ENCODE assay signal across 28 cellular contexts in genomic region chr17:37286430-37286829, GRCh38.
A peak's percentile ranks its signal among the peaks of the same experiment; 100 is the strongest.
DNase-seq lines count a peak whose midpoint lies in the region; ATAC-seq, FAIRE-seq and TF ChIP-seq lines count a peak whose summit lies in the region.
"Had no signal": no experiment of that assay in that cellular context is flagged by ENCODE, and none has a peak within 500 bp of the region (broad histone marks: within the 10 kb centered on the region; RNA-seq: fewer than 3 reads in every experiment).

No MANE protein-coding gene starts in this region.

- H4K20me1 ChIP-seq in OCI-LY1 (ENCODE audit: insufficient read depth, low read length) = no peaks in the 10 kb centered on the region
- H4K20me1 ChIP-seq in K562 (replicated peaks; ENCODE audit: control insufficient read depth, insufficient read depth, low read length) = peaks cover 12% of the 10 kb centered on the region; the same call in 1 of the 2 replicates
- peaks cover 17% of the 10 kb centered on the region for H4K20me1 ChIP-seq in neural progenitor cell (ENCODE audit: low read depth)

- TF ChIP-seq POLR2A in K562 (conservative IDR thresholded peaks at IDR 0.05) (no peak), suprapubic skin (IDR thresholded peaks at IDR 0.05) (no peak)

- TF ChIP-seq EP300 in K562 (IDR thresholded peaks at IDR 0.05; ENCODE audit: low read length) = no peak
- TF ChIP-seq EP300 in suprapubic skin (IDR thresholded peaks at IDR 0.05) = no peak

- H3K4me1 Mint-ChIP-seq in neural progenitor cell = peaks cover 3% of the 10 kb centered on the region

- peak; percentile 68 for ATAC-seq in K562
- no peak for ATAC-seq in HG03095 (IDR thresholded peaks at IDR 0.05; ENCODE audit: unreplicated experiment)
- ATAC-seq in Right ventricle myocardium superior (ENCODE audit: poor library complexity) = no peak

- peaks cover 3% of the 10 kb centered on the region for H3K9me1 ChIP-seq in K562 (ENCODE audit: control insufficient read depth, insufficient read depth, low read length)

- H3K27me3 ChIP-seq in OCI-LY1 (ENCODE audit: insufficient read depth, low read length) (no peaks in the 10 kb centered on the region), K562 (ENCODE audit: control insufficient read depth in 2 of 2, insufficient read depth in 2 of 2, low read length in 2 of 2) (no peaks in the 10 kb centered on the region), neural progenitor cell (no peaks in the 10 kb centered on the region), suprapubic skin (no peaks in the 10 kb centered on the region)
- H3K27me3 ChIP-seq: SJSA1 had no signal

- H3K4me3 ChIP-seq in OCI-LY1 (ENCODE audit: low read depth, low read length, poor library complexity, severe bottlenecking) (no peak overlapping the region), K562 (no peak overlapping the region), neural progenitor cell (no peak overlapping the region), suprapubic skin (no peak overlapping the region)
- H3K4me3 ChIP-seq: SJSA1 had no signal

- H3K4me1 ChIP-seq in OCI-LY1 (ENCODE audit: insufficient read depth, low read length, severe bottlenecking) (peaks cover 40% of the 10 kb centered on the region), K562 (replicated peaks in 1 of 2; ENCODE audit: control insufficient read depth in 2 of 2, insufficient read depth in 2 of 2, low read length in 2 of 2) (peaks cover 3 to 29% of the 10 kb centered on the region in 2 experiments; a peak in 3 of 5 replicates), neural progenitor cell (no peaks in the 10 kb centered on the region), suprapubic skin (no peaks in the 10 kb centered on the region)
- H3K4me1 ChIP-seq: SJSA1 had no signal

- POLR2A ChIA-PET in K562 (lab: Yijun Ruan, JAX) = interaction anchor here (0.9 to 1.7 kb wide), 6 partner anchors 8 to 22 kb away, joined by 3 to 14 read pairs (median 7); no protein-coding TSS in a partner anchor

- no peak for TF ChIP-seq CTCF in C4-2B (conservative IDR thresholded peaks at IDR 0.05)
- TF ChIP-seq CTCF in OCI-LY1 (IDR thresholded peaks at IDR 0.05; ENCODE audit: low read length) = no peak
- no peak for TF ChIP-seq CTCF in K562 (IDR thresholded peaks at IDR 0.05 in 2 of 3, conservative IDR thresholded peaks at IDR 0.05 in 1 of 3; ENCODE audit: insufficient read depth in 2 of 3, low read depth in 1 of 3, low read length in 3 of 3)
- no peak for TF ChIP-seq CTCF in neural progenitor cell (IDR thresholded peaks at IDR 0.05)
- no peak for TF ChIP-seq CTCF in suprapubic skin (IDR thresholded peaks at IDR 0.05)

- H3K9ac ChIP-seq in OCI-LY1 (ENCODE audit: low read length) = no peak overlapping the region
- H3K9ac ChIP-seq in K562 (ENCODE audit: insufficient read depth in 1 of 2, low read depth in 2 of 2, low read length in 2 of 2) = peak overlapping the region in 1 of 2 experiments; percentile 0; a peak in 1 of 4 replicates
- no peak overlapping the region for H3K9ac ChIP-seq in neural progenitor cell
- H3K9ac ChIP-seq: KMS-11 had no signal

- CTCF ChIA-PET in K562 (lab: Yijun Ruan, JAX; ENCODE audit: low intra/inter-chr PET ratio) = no interaction called here

- H3K36me3 ChIP-seq in OCI-LY1 (ENCODE audit: insufficient read depth, low read length) = peaks cover 43% of the 10 kb centered on the region
- peaks cover 60% of the 10 kb centered on the region for H3K36me3 ChIP-seq in K562 (ENCODE audit: control insufficient read depth, insufficient read depth, low read length)
- H3K36me3 ChIP-seq in neural progenitor cell = no peaks in the 10 kb centered on the region
- peaks cover 14% of the 10 kb centered on the region for H3K36me3 ChIP-seq in suprapubic skin

- H3K4me2 ChIP-seq in OCI-LY1 (ENCODE audit: low read length) (no peak overlapping the region), K562 (ENCODE audit: insufficient read depth, low read length) (no peak overlapping the region), neural progenitor cell (no peak overlapping the region)
- H3K4me2 ChIP-seq: KMS-11 had no signal

- intact Hi-C loops in K562 (cut with micrococcal nuclease) = loop anchor here (10.0 kb wide), 1 partner anchor 78 kb away; no protein-coding TSS in a partner anchor
- intact Hi-C loops in Right ventricle myocardium superior (cut with DNase I) = no loop called here

- no peaks in the 10 kb centered on the region for H3K27me3 Mint-ChIP-seq in neural progenitor cell (ENCODE audit: insufficient read depth, low read depth)

- no peak for FAIRE-seq in K562 (lab: Jason Lieb, UNC)
- FAIRE-seq: D721Med, RCC 7860 had no signal

- H2AFZ ChIP-seq in OCI-LY1 (ENCODE audit: low read length) (no peak overlapping the region), K562 (ENCODE audit: low read depth, low read length) (no peak overlapping the region), neural progenitor cell (replicated peaks) (no peak overlapping the region)

- no peaks in the 10 kb centered on the region for H3K9me2 ChIP-seq in OCI-LY1 (ENCODE audit: low read depth, low read length)

- H3K4me3 Mint-ChIP-seq in neural progenitor cell = no peak overlapping the region
- H3K4me3 Mint-ChIP-seq: HFFc6 had no signal

- no TSS peak for BruUV-seq in K562 (replicated peaks; lab: Mats Ljungman, UMichigan)

- H3K79me2 ChIP-seq in OCI-LY1 (ENCODE audit: insufficient read depth, low read length) (0 out of 2 replicates have a peak, but pooled peaks cover under 1% of the 10 kb centered on the region), K562 (ENCODE audit: control insufficient read depth, insufficient read depth, low read length) (peaks cover 74% of the 10 kb centered on the region), neural progenitor cell (ENCODE audit: low read depth) (peaks cover 58% of the 10 kb centered on the region)

- no peaks in the 10 kb centered on the region for H3F3A ChIP-seq in OCI-LY1 (ENCODE audit: insufficient read depth, low read length)
- H3F3A ChIP-seq in neural progenitor cell (ENCODE audit: low read depth) = peaks cover 10% of the 10 kb centered on the region

- peak in 2 of 4 experiments; percentile 32 to 38 for DNase-seq in K562 (ENCODE audit: extremely low read depth in 1 of 4, low spot score in 3 of 4)
- peak; percentile 10 for DNase-seq in neural progenitor cell (ENCODE audit: low spot score)
- no peak for DNase-seq in suprapubic skin (ENCODE audit: low spot score in 2 of 2)
- DNase-seq in HuH-7 (ENCODE audit: low spot score) = no peak
- no peak for DNase-seq in Right ventricle myocardium superior
- DNase-seq: 8988T; AML-193; C1 segment of cervical spinal cord; DMS53; EL; GF-D8; H7; HFFc6; NCI-H1105; NCI-H146; NCI-H2029 treated with DMSO at 0.1 percent for 48 hours; NCI-H2171; NCI-H345; NCI-H524; NCI-H774; NK-92 treated with Interleukin-12 subunit alpha and Interleukin-12 subunit beta, amount 100 ng/mL, for 24 hours had no signal

- peaks cover 21% of the 10 kb centered on the region for H3K36me3 Mint-ChIP-seq in neural progenitor cell

- WGBS in K562 (ENCODE audit: insufficient coverage, low coverage, missing lambda C conversion rate) = 19% methylated on average over 1 of the region's 1 CpG
- WGBS in suprapubic skin = 72% methylated on average over 1 of the region's 1 CpG

- H3K9me3 ChIP-seq in OCI-LY1 (ENCODE audit: low read length) (no peaks in the 10 kb centered on the region), K562 (replicated peaks; ENCODE audit: control insufficient read depth, insufficient read depth, low read depth, low read length) (no peaks in the 10 kb centered on the region), neural progenitor cell (ENCODE audit: low read depth) (no peaks in the 10 kb centered on the region), suprapubic skin (no peaks in the 10 kb centered on the region)
- H3K9me3 ChIP-seq: SJSA1 had no signal

- in situ Hi-C loops in K562 (cut with MboI) = no loop called here

- no peak for TF ChIP-seq RAD21 in K562 (CRISPR knock-in tag; conservative IDR thresholded peaks at IDR 0.05 in 1 of 2, IDR thresholded peaks at IDR 0.05 in 1 of 2)

- H3K9me3 Mint-ChIP-seq in neural progenitor cell = no peaks in the 10 kb centered on the region
- H3K9me3 Mint-ChIP-seq: HFFc6 had no signal

- H3K27ac ChIP-seq in C4-2B = 0 out of 2 replicates have a peak overlapping the region, but pooled peaks have one; percentile 32
- peak overlapping the region; percentile 76 for H3K27ac ChIP-seq in OCI-LY1 (ENCODE audit: low read depth, low read length, poor library complexity, severe bottlenecking)
- H3K27ac ChIP-seq in K562 (ENCODE audit: extremely low read depth, low read depth, low read length) = peak overlapping the region; percentile 31; the same call in 2 of the 3 replicates
- H3K27ac ChIP-seq in neural progenitor cell = peak overlapping the region; percentile 66
- H3K27ac ChIP-seq in suprapubic skin = no peak overlapping the region
- H3K27ac ChIP-seq: KMS-11, SJSA1 had no signal

- no peak overlapping the region for H3K27ac Mint-ChIP-seq in neural progenitor cell
- H3K27ac Mint-ChIP-seq: HFFc6 had no signal

TF ChIP-seq in K562, 482 proteins besides CTCF, POLR2A, EP300 and RAD21 (continues in another document):
- TF ChIP-seq SMAD4 (CRISPR knock-in tag; conservative IDR thresholded peaks at IDR 0.05) = 0 out of 2 replicates have a peak, but pooled peaks have one; percentile 21
- no peak for TF ChIP-seq HDAC6 (IDR thresholded peaks at IDR 0.05; ENCODE audit: low read depth, low read length)
- no peak for TF ChIP-seq RBM25 (IDR thresholded peaks at IDR 0.05; ENCODE audit: low read depth, low read length, severe bottlenecking)
- no peak for TF ChIP-seq ZMIZ1 (IDR thresholded peaks at IDR 0.05; ENCODE audit: low read depth in 2 of 2, low read length in 2 of 2)
- peak; percentile 55 for TF ChIP-seq DACH1 (IDR thresholded peaks at IDR 0.05; ENCODE audit: partially characterized antibody)
